ENCODE assay signal across 9 cellular contexts in the genomic region with DNA sequence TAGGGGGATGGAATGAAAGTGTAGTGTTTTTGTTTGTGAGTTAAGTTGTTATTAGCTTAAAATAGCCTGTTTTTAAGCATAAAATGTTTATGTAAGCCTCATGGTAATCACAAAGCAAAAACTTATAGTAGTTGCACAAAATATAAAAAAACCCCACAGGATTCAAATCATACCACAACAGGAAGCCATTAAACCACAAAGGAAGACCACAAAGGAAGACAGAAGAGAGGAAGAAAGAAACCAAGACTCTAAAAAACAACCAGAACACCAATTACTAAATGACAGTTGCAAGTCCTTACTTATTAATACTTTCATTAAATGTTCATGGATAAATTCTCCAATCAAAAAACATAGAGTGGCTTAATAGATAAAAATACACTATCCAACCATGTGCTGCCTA.
DNase-seq lines count a peak whose midpoint lies in the region; ATAC-seq and TF ChIP-seq lines count a peak whose summit lies in the region.
"Had no signal": no experiment of that assay in that cellular context is flagged by ENCODE, and none has a peak within 500 bp of the region (broad histone marks: within the 10 kb centered on the region; RNA-seq: fewer than 3 reads in every experiment).

No MANE protein-coding gene starts in this region.

- DNase-seq in GM13976 (ENCODE audit: low spot score): peak; percentile 2
- no peak for DNase-seq in breast epithelium (ENCODE audit: low spot score in 2 of 2)
- no peak for DNase-seq in activated effector memory CD4-positive, alpha-beta T cell treated with Interleukin-2 at 50 U/mL for 16 hours
- DNase-seq in activated CD4-positive, alpha-beta T cell treated with anti-CD3 and anti-CD28 coated beads for 1 hour: no peak
- DNase-seq in UCSD-AML1 (lab: John Stamatoyannopoulos, UW; ENCODE audit: unreplicated experiment): no peak
- DNase-seq: aorta had no signal

- no peaks in the 10 kb centered on the region for H3K4me1 ChIP-seq in breast epithelium

- peaks cover 23% of the 10 kb centered on the region for H3K4me1 Mint-ChIP-seq in activated naive CD8-positive, alpha-beta T cell (ENCODE audit: low read depth)

- peaks cover 10% of the 10 kb centered on the region for H3K9me3 Mint-ChIP-seq in activated naive CD8-positive, alpha-beta T cell (ENCODE audit: low read depth)

- TF ChIP-seq POLR2A in breast epithelium (IDR thresholded peaks at IDR 0.05): no peak

- H3K4me3 Mint-ChIP-seq in activated naive CD8-positive, alpha-beta T cell: peak overlapping the region; percentile 59

- peaks cover 48% of the 10 kb centered on the region for H3K27me3 Mint-ChIP-seq in activated naive CD8-positive, alpha-beta T cell

- peaks cover 12% of the 10 kb centered on the region for H3K36me3 Mint-ChIP-seq in activated naive CD8-positive, alpha-beta T cell

- in situ Hi-C loops in GM13976 (cut with MboI; ENCODE audit: low sequenced_read_pairs, unreplicated experiment): no loop called here

- peaks cover 0 to 7% of the 10 kb centered on the region in 2 donors for H3K9me3 ChIP-seq in breast epithelium

- peak; percentile 89 for ATAC-seq in GM21515 (IDR thresholded peaks at IDR 0.05; ENCODE audit: unreplicated experiment)
- peak; percentile 57 for ATAC-seq in HG03520 (IDR thresholded peaks at IDR 0.05; ENCODE audit: unreplicated experiment)

- H3K4me3 ChIP-seq in breast epithelium: no peak overlapping the region

- no peaks in the 10 kb centered on the region for H3K36me3 ChIP-seq in breast epithelium

- peak overlapping the region; percentile 58 for H3K27ac Mint-ChIP-seq in activated naive CD8-positive, alpha-beta T cell

- intact Hi-C loops in breast epithelium (cut with DNase I; ENCODE audit: low total_unique reads): no loop called here

- H3K27ac ChIP-seq in breast epithelium: no peak overlapping the region

- TF ChIP-seq CTCF in GM13976 (IDR thresholded peaks at IDR 0.05; ENCODE audit: borderline replicate concordance, control extremely low read depth, extremely low read depth, insufficient read depth, missing control alignments) (no peak), breast epithelium (IDR thresholded peaks at IDR 0.05) (no peak)

- no peaks in the 10 kb centered on the region for H3K27me3 ChIP-seq in breast epithelium
